In the genomic region with DNA sequence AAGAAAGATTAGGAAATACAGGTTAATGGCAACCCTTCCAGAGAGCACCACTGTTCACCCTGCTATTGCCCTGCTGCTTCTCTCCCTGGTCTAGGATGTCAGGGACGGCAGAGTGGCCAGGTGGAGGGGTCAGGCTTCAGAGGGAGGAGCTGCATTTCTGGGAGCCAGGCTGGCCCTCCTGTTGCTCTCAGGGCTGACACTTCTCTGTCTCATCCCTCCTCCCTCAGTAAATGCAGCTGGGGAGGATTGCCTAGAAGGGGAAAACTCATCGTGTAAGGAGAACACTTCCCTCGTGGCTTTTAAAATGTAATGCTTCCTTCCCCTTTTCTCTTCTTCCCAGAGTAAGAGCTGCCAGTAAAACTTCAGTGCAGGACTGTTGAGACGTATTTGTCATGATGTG, we compare ENCODE assay signal across 12 cellular contexts. TPM values are rescaled to one million over a fixed set of nuclear protein-coding genes. Genes with fewer than 3 reads are reported as not detected.
DNase-seq lines count a peak whose midpoint lies in the region; ATAC-seq and TF ChIP-seq lines count a peak whose summit lies in the region.
"Had no signal": no experiment of that assay in that cellular context is flagged by ENCODE, and none has a peak within 500 bp of the region (broad histone marks: within the 10 kb centered on the region; RNA-seq: fewer than 3 reads in every experiment).

No MANE protein-coding gene starts in this region.

- H3K27ac ChIP-seq in left ventricle myocardium inferior (replicated peaks): peak overlapping the region; percentile 81
- H3K27ac ChIP-seq in psoas muscle: no peak overlapping the region
- H3K27ac ChIP-seq: A549, brain microvascular endothelial cell had no signal

- DNase-seq in SIG-M5 treated with dmso at 0.1 percent for 504 hours (lab: John Stamatoyannopoulos, UW; ENCODE audit: unreplicated experiment): peak; percentile 61
- no peak for DNase-seq in SIG-M5 (lab: John Stamatoyannopoulos, UW)
- peak; percentile 62 for DNase-seq in NCI-H69 (lab: John Stamatoyannopoulos, UW)
- no peak for DNase-seq in left ventricle myocardium inferior
- DNase-seq in psoas muscle: no peak
- DNase-seq: SK-N-SH had no signal

- TF ChIP-seq CTCF in left ventricle myocardium inferior (IDR thresholded peaks at IDR 0.05; ENCODE audit: borderline replicate concordance) (no peak), psoas muscle (IDR thresholded peaks at IDR 0.05) (no peak)

- H3K9me3 ChIP-seq in left ventricle myocardium inferior (replicated peaks) (no peaks in the 10 kb centered on the region), psoas muscle (no peaks in the 10 kb centered on the region)
- H3K9me3 ChIP-seq: A549, SK-N-SH had no signal

- WGBS in psoas muscle, 3 donors: 23 to 28% (median 24%) methylated on average over 4 of the region's 4 CpGs

- intact Hi-C loops in left ventricle myocardium inferior (cut with micrococcal nuclease): no loop called here
- intact Hi-C loops in psoas muscle (cut with DNase I): no loop called here

- H3K36me3 ChIP-seq in left ventricle myocardium inferior (no peaks in the 10 kb centered on the region), psoas muscle (ENCODE audit: insufficient read depth in 1 of 2, low read depth in 1 of 2) (no peaks in the 10 kb centered on the region)
- H3K36me3 ChIP-seq: brain microvascular endothelial cell had no signal

- H3K4me1 ChIP-seq in left ventricle myocardium inferior: peaks cover 99% of the 10 kb centered on the region
- H3K4me1 ChIP-seq in psoas muscle: peaks cover 86% of the 10 kb centered on the region

- H3K27me3 ChIP-seq in left ventricle myocardium inferior (ENCODE audit: low read depth): no peaks in the 10 kb centered on the region
- H3K27me3 ChIP-seq in psoas muscle (ENCODE audit: insufficient read depth in 3 of 3, low read length in 2 of 3): no peaks in the 10 kb centered on the region
- H3K27me3 ChIP-seq: brain microvascular endothelial cell had no signal

- ATAC-seq in psoas muscle (peak in 3 of 4 donors; percentile 29 to 36 (median 29)), GM21825 (IDR thresholded peaks at IDR 0.05; ENCODE audit: unreplicated experiment) (no peak), GM19452 (IDR thresholded peaks at IDR 0.05; ENCODE audit: unreplicated experiment) (no peak), HG02571 (IDR thresholded peaks at IDR 0.05; ENCODE audit: unreplicated experiment) (no peak)
- ATAC-seq: A549, sciatic nerve had no signal

- H3K4me3 ChIP-seq in left ventricle myocardium inferior (no peak overlapping the region), psoas muscle (no peak overlapping the region)
- H3K4me3 ChIP-seq: A549 had no signal

RNA-seq across cellular contexts. Expression of a gene that starts 20.8 kb away (rescaled TPM):
- total RNA-seq in left ventricle myocardium inferior (23.9 TPM), psoas muscle (10 to 100 TPM; 14.9 to 23.4 (median 22.4) TPM)
- polyA plus RNA-seq in psoas muscle: 10 to 100 TPM in 2 of 3 donors, 1 to 10 TPM in 1; 6.9 to 13.3 (median 11.7) TPM

RNA-seq across cellular contexts. Expression of a gene that starts 57.5 kb away (rescaled TPM):
- not detected for total RNA-seq in left ventricle myocardium inferior
- total RNA-seq in psoas muscle: not detected
- polyA plus RNA-seq in psoas muscle: not detected
- total RNA-seq: sciatic nerve had no signal
- polyA plus RNA-seq: A549, SK-N-SH had no signal

Comparison
In these comparisons a context has a peak if more than half of its experiments do, and no peak if none do; other contexts are left out.
1. DNase-seq: peak in SIG-M5 treated with dmso at 0.1 percent for 504 hours (single experiment) and NCI-H69 (single experiment); none in SIG-M5 (single experiment), left ventricle myocardium inferior (single experiment) and psoas muscle (0 of 2).
2. ATAC-seq: peak in psoas muscle (3 of 4); none in GM21825 (single experiment), GM19452 (single experiment) and HG02571 (single experiment).